ENCODE assay signal across 1 cellular context in genomic region chr11:57277845-57278720, GRCh38.
TF ChIP-seq lines count a peak whose summit lies in the region.

No MANE protein-coding gene starts in this region.

TF ChIP-seq in endothelial cell of umbilical vein, 7 proteins besides CTCF, POLR2A, EP300 and RAD21:
- TF ChIP-seq POLR2AphosphoS5 (IDR thresholded peaks at IDR 0.05; ENCODE audit: insufficient read depth, low read depth, low read length): no peak
